Comparison of ENCODE assay signal across 1 cellular context in genomic region chr13:22925842-22926175, GRCh38.
TF ChIP-seq lines count a peak whose summit lies in the region.

No MANE protein-coding gene starts in this region.

TF ChIP-seq in K562, 482 proteins besides CTCF, POLR2A, EP300 and RAD21 (continued from another document):
- TF ChIP-seq ZNF395 (CRISPR knock-in tag; IDR thresholded peaks at IDR 0.05) (0 out of 2 replicates have a peak, but pooled peaks have one; percentile 27), MGA (IDR thresholded peaks at IDR 0.05) (peak; percentile 85), RAD51 (IDR thresholded peaks at IDR 0.05; ENCODE audit: borderline replicate concordance, low read depth) (0 out of 2 replicates have a peak, but pooled peaks have one; percentile 37), L3MBTL2 (IDR thresholded peaks at IDR 0.05) (0 out of 2 replicates have a peak, but pooled peaks have one; percentile 83)
TF ChIP-seq in K562: peak in this region for 6; not testable (repeated sequence) for 476.
